8 cellular contexts compared by ENCODE assay signal in genomic region chr17:50708050-50709000, GRCh38. TPM values are rescaled to one million over a fixed set of nuclear protein-coding genes. Genes with fewer than 3 reads are reported as not detected.
DNase-seq lines count a peak whose midpoint lies in the region; ATAC-seq, FAIRE-seq and TF ChIP-seq lines count a peak whose summit lies in the region.

No MANE protein-coding gene starts in this region.

- H3K4me1 Mint-ChIP-seq in H9: peaks cover 25 to 28% of the 10 kb centered on the region in 2 experiments

- H3K27me3 ChIP-seq in BLaER1 (no peaks in the 10 kb centered on the region), H9 (ENCODE audit: insufficient read depth, low read length) (no peaks in the 10 kb centered on the region), endothelial cell of umbilical vein (ENCODE audit: control insufficient read depth in 2 of 2, insufficient read depth in 2 of 2, low read length in 2 of 2) (peaks cover 6 to 7% of the 10 kb centered on the region in 2 experiments)

- H3K23me2 ChIP-seq in H9 (ENCODE audit: insufficient read length, low read depth, low read length, poor library complexity, severe bottlenecking): peaks cover 5% of the 10 kb centered on the region

- H3K4me3 Mint-ChIP-seq in H9: peak overlapping the region; percentile 90 to 92

- H2AFZ ChIP-seq in H9 (ENCODE audit: low read length) (peak overlapping the region; percentile 91), endothelial cell of umbilical vein (ENCODE audit: low read depth, low read length) (peak overlapping the region; percentile 90)

- peak overlapping the region; percentile 33 for H3K18ac ChIP-seq in H9 (ENCODE audit: insufficient read length, low read depth, low read length)

- no peak overlapping the region for H2BK120ac ChIP-seq in H9 (ENCODE audit: low read depth, low read length, poor library complexity, severe bottlenecking)

- H3K9ac ChIP-seq in BLaER1: peak overlapping the region; percentile 94
- H3K9ac ChIP-seq in H9 (ENCODE audit: extremely low read depth, insufficient read length, low read length): peak overlapping the region; percentile 85
- H3K9ac ChIP-seq in endothelial cell of umbilical vein (replicated peaks; ENCODE audit: extremely low read depth, insufficient read depth, low read length): peak overlapping the region; percentile 95

- H3K4ac ChIP-seq in H9 (ENCODE audit: low read depth, low read length): no peak overlapping the region

- peaks cover 25% of the 10 kb centered on the region for H4K20me1 ChIP-seq in BLaER1
- no peaks in the 10 kb centered on the region for H4K20me1 ChIP-seq in H9 (ENCODE audit: control insufficient read depth, insufficient read depth, insufficient read length)
- no peaks in the 10 kb centered on the region for H4K20me1 ChIP-seq in endothelial cell of umbilical vein (replicated peaks; ENCODE audit: control insufficient read depth, extremely low read depth, insufficient read depth, low read length)

- H3K79me2 ChIP-seq in H9 (ENCODE audit: insufficient read depth, low read length) (no peaks in the 10 kb centered on the region), endothelial cell of umbilical vein (ENCODE audit: control insufficient read depth, insufficient read depth, low read length) (peaks cover 32% of the 10 kb centered on the region)

- H3K14ac ChIP-seq in H9 (ENCODE audit: insufficient read depth, low read length): no peak overlapping the region

- CTCF ChIA-PET in endothelial cell of umbilical vein (lab: Charles Lee): interaction anchor here (1.2 to 4.4 kb wide), 5 partner anchors 9 to 158 kb away, joined by 4 to 21 read pairs (median 6); partner anchors contain the start of gene LUC7L3

- H3K36me3 ChIP-seq in BLaER1 (peaks cover 24% of the 10 kb centered on the region), endothelial cell of umbilical vein (ENCODE audit: control insufficient read depth in 2 of 2, extremely low read depth in 1 of 2, insufficient read depth in 2 of 2, low read length in 2 of 2) (no peaks in the 10 kb centered on the region)

- no peak overlapping the region for H2BK5ac ChIP-seq in H9 (ENCODE audit: insufficient read length, low read length)

- no peak overlapping the region for H2BK20ac ChIP-seq in H9 (ENCODE audit: low read depth, low read length, poor library complexity, severe bottlenecking)

- no peak overlapping the region for H2AK5ac ChIP-seq in H9 (ENCODE audit: insufficient read length, low read length)

- H2BK12ac ChIP-seq in H9 (ENCODE audit: insufficient read length, low read depth, low read length): no peak overlapping the region

- H3K36me3 Mint-ChIP-seq in H9 (ENCODE audit: insufficient read depth in 1 of 3, low read depth in 3 of 3): peaks cover 10 to 18% (median 14%) of the 10 kb centered on the region in 3 experiments

- H3K79me1 ChIP-seq in H9 (ENCODE audit: insufficient read depth, low read depth, low read length, poor library complexity, severe bottlenecking): peaks cover 6% of the 10 kb centered on the region

- H3K27me3 Mint-ChIP-seq in H9 (ENCODE audit: low read depth): no peaks in the 10 kb centered on the region; the same call in 1 of the 2 replicates

- TSS peak; percentile 93 for BruUV-seq in endothelial cell of umbilical vein (replicated peaks; lab: Mats Ljungman, UMichigan)

- dilution Hi-C loops in endothelial cell of umbilical vein (cut with MboI; ENCODE audit: extremely low pct_ligation_motif_present, low sequenced_read_pairs): no loop called here

- ATAC-seq in GM19328 (IDR thresholded peaks at IDR 0.05; ENCODE audit: unreplicated experiment) (no peak), HG03135 (IDR thresholded peaks at IDR 0.05; ENCODE audit: unreplicated experiment) (no peak)

- peak; percentile 76 for FAIRE-seq in endothelial cell of umbilical vein (lab: Jason Lieb, UNC)

- H3K4me3 ChIP-seq in BLaER1: peak overlapping the region; percentile 75
- peak overlapping the region; percentile 37 to 93 (median 88) for H3K4me3 ChIP-seq in endothelial cell of umbilical vein (replicated peaks in 1 of 3; ENCODE audit: insufficient read depth in 1 of 3, low read depth in 1 of 3, low read length in 3 of 3)

- intact Hi-C loops in endothelial cell of umbilical vein (cut with micrococcal nuclease): loop anchor here (1.0 kb wide), 1 partner anchor 11 kb away; the partner anchor contains the start of gene LUC7L3

- no peak for TF ChIP-seq POLR2A in endothelial cell of umbilical vein (IDR thresholded peaks at IDR 0.05; ENCODE audit: low read depth, low read length)

- H3K9me3 Mint-ChIP-seq in H9: no peaks in the 10 kb centered on the region

- no peak overlapping the region for H2BK15ac ChIP-seq in H9 (ENCODE audit: low read depth, low read length)

- WGBS in H9 (ENCODE audit: extremely low coverage, insufficient read length, low lambda C conversion rate): no CpG with 5 or more reads among the region's 6 CpGs

- no peaks in the 10 kb centered on the region for H3K9me3 ChIP-seq in BLaER1
- H3K9me3 ChIP-seq in H9 (ENCODE audit: control insufficient read depth, low read depth, low read length): no peaks in the 10 kb centered on the region
- H3K9me3 ChIP-seq in endothelial cell of umbilical vein (replicated peaks; ENCODE audit: control insufficient read depth, insufficient read depth, low read length): no peaks in the 10 kb centered on the region

- H3K56ac ChIP-seq in H9 (ENCODE audit: insufficient read length, low read depth, low read length): no peak overlapping the region

- TF ChIP-seq CTCF in H9 (conservative IDR thresholded peaks at IDR 0.05) (no peak), endothelial cell of umbilical vein (IDR thresholded peaks at IDR 0.05; ENCODE audit: extremely low read depth in 1 of 2, insufficient read depth in 1 of 2, low read depth in 1 of 2, low read length in 2 of 2) (no peak)

- peak overlapping the region; percentile 85 for H4K5ac ChIP-seq in H9 (ENCODE audit: insufficient read length, low read depth, low read length)

- no peak overlapping the region for H4K91ac ChIP-seq in H9 (ENCODE audit: insufficient read length, low read depth, low read length)

- no peaks in the 10 kb centered on the region for H3K9me1 ChIP-seq in endothelial cell of umbilical vein (replicated peaks; ENCODE audit: control insufficient read depth, extremely low read depth, insufficient read depth, low read length)

- POLR2A ChIA-PET in endothelial cell of umbilical vein (lab: Charles Lee): interaction anchor here (0.7 to 1.9 kb wide), 2 partner anchors 11 to 121 kb away, joined by 3 to 7 read pairs; partner anchors contain the start of gene LUC7L3

- peak overlapping the region; percentile 11 to 97 (median 77) for H3K27ac Mint-ChIP-seq in H9

- H3K27ac ChIP-seq in BLaER1 (peak overlapping the region; percentile 92), H9 (ENCODE audit: insufficient read length, low read depth, low read length) (peak overlapping the region; percentile 70), endothelial cell of umbilical vein (ENCODE audit: insufficient read depth, low read depth, low read length) (peak overlapping the region; percentile 88)

- H4K8ac ChIP-seq in H9 (replicated peaks; ENCODE audit: insufficient read length, low read depth, low read length): peak overlapping the region; percentile 97

- H3T11ph ChIP-seq in H9 (ENCODE audit: low read length): no peak overlapping the region

- DNase-seq in H9 (no peak), SHP77 treated with DMSO at 0.1 percent for 48 hours (lab: John Stamatoyannopoulos, UW) (peak; percentile 70), endothelial cell of umbilical vein (ENCODE audit: low read depth, low spot score) (peak; percentile 56), myocyte (ENCODE audit: low read depth) (peak; percentile 60), COLO668 (lab: John Stamatoyannopoulos, UW; ENCODE audit: unreplicated experiment) (no peak)

- H3K4me2 ChIP-seq in BLaER1: peak overlapping the region; percentile 98
- peak overlapping the region; percentile 95 for H3K4me2 ChIP-seq in H9 (ENCODE audit: insufficient read depth, insufficient read length, low read length)
- peak overlapping the region; percentile 89 for H3K4me2 ChIP-seq in endothelial cell of umbilical vein (ENCODE audit: insufficient read depth, low read length)

- H3K23ac ChIP-seq in H9 (ENCODE audit: insufficient read length, low read depth, low read length): no peak overlapping the region

- H3K4me1 ChIP-seq in BLaER1: peaks cover 51% of the 10 kb centered on the region
- H3K4me1 ChIP-seq in H9 (ENCODE audit: insufficient read depth, low read length): no peaks in the 10 kb centered on the region; the same call in 1 of the 2 replicates
- peaks cover 17% of the 10 kb centered on the region for H3K4me1 ChIP-seq in endothelial cell of umbilical vein (ENCODE audit: control insufficient read depth, extremely low read depth, insufficient read depth, low read length)

RNA-seq across cellular contexts. Expression of gene ANKRD40, which starts 0.6 kb away (rescaled TPM):
- total RNA-seq in H9 (2021) (54.3 and 56.1 TPM in 2 replicates), endothelial cell of umbilical vein (55.0 and 56.0 TPM in 2 replicates), myocyte (40.3 and 48.0 TPM in 2 replicates)
- 24.3 and 24.5 TPM in 2 replicates for polyA plus RNA-seq in endothelial cell of umbilical vein
- polyA plus RNA-seq in endothelial cell of umbilical vein (2011; cell fraction: cytosol; rRNA removed): 30.6 and 30.7 TPM in 2 replicates
- 30.4 and 39.3 TPM in 2 replicates for polyA plus RNA-seq in endothelial cell of umbilical vein (2011; cell fraction: nucleus; rRNA removed)
- polyA plus RNA-seq in endothelial cell of umbilical vein (2012): 21.8 and 30.3 TPM in 2 replicates
- polyA minus RNA-seq in endothelial cell of umbilical vein: 26.8 and 27.1 TPM in 2 replicates
- polyA minus RNA-seq in endothelial cell of umbilical vein (2011; cell fraction: cytosol; rRNA and poly(A)+ RNA removed): 19.5 TPM
- polyA minus RNA-seq in endothelial cell of umbilical vein (2011; cell fraction: nucleus; rRNA and poly(A)+ RNA removed): 11.1 and 20.3 TPM in 2 replicates
- polyA plus RNA-seq in myocyte (2012): 21.1 TPM

RNA-seq across cellular contexts. Expression of gene LUC7L3, which starts 11.1 kb away (rescaled TPM):
- 143 and 154 TPM in 2 replicates for total RNA-seq in H9 (2021)
- 111 and 113 TPM in 2 replicates for total RNA-seq in endothelial cell of umbilical vein
- 42.3 and 70.9 TPM in 2 replicates for polyA plus RNA-seq in endothelial cell of umbilical vein
- polyA plus RNA-seq in endothelial cell of umbilical vein (2011; cell fraction: cytosol; rRNA removed): 43.6 and 47.2 TPM in 2 replicates
- polyA plus RNA-seq in endothelial cell of umbilical vein (2011; cell fraction: nucleus; rRNA removed): 299 and 437 TPM in 2 replicates
- polyA plus RNA-seq in endothelial cell of umbilical vein (2012): 108 and 113 TPM in 2 replicates
- 43.9 and 55.7 TPM in 2 replicates for polyA minus RNA-seq in endothelial cell of umbilical vein
- polyA minus RNA-seq in endothelial cell of umbilical vein (2011; cell fraction: cytosol; rRNA and poly(A)+ RNA removed): 12.1 TPM
- 95.7 and 120 TPM in 2 replicates for polyA minus RNA-seq in endothelial cell of umbilical vein (2011; cell fraction: nucleus; rRNA and poly(A)+ RNA removed)
- 65.1 and 70.5 TPM in 2 replicates for total RNA-seq in myocyte
- 71.1 TPM for polyA plus RNA-seq in myocyte (2012)

RNA-seq across cellular contexts. Expression of gene ANKRD40CL, which starts 59.0 kb away (rescaled TPM):
- total RNA-seq in H9 (2021): not detected in 2 replicates
- total RNA-seq in endothelial cell of umbilical vein: not detected in 2 replicates
- not detected in 2 replicates for polyA plus RNA-seq in endothelial cell of umbilical vein
- polyA plus RNA-seq in endothelial cell of umbilical vein (2011; cell fraction: cytosol; rRNA removed): not detected in 2 replicates
- polyA plus RNA-seq in endothelial cell of umbilical vein (2011; cell fraction: nucleus; rRNA removed): not detected in 2 replicates
- not detected in 2 replicates for polyA plus RNA-seq in endothelial cell of umbilical vein (2012)
- polyA minus RNA-seq in endothelial cell of umbilical vein: not detected in 2 replicates
- not detected for polyA minus RNA-seq in endothelial cell of umbilical vein (2011; cell fraction: cytosol; rRNA and poly(A)+ RNA removed)
- not detected in 2 replicates for polyA minus RNA-seq in endothelial cell of umbilical vein (2011; cell fraction: nucleus; rRNA and poly(A)+ RNA removed)
- total RNA-seq in myocyte: not detected in 2 replicates
- polyA plus RNA-seq in myocyte (2012): not detected

Comparison
In these comparisons a context has a peak if more than half of its experiments do, and no peak if none do; other contexts are left out.
1. DNase-seq: peak in SHP77 treated with DMSO at 0.1 percent for 48 hours (single experiment), endothelial cell of umbilical vein (single experiment) and myocyte (single experiment); none in H9 (single experiment) and COLO668 (single experiment).
2. Peak in every context shown above with its lines, with median percentiles within 50 percentile points of each other: H3K27ac ChIP-seq, H3K4me2 ChIP-seq and H3K9ac ChIP-seq.